In genomic region chrX:81377329-81377728, GRCh38 we compare ENCODE assay signal across 8 cellular contexts.
DNase-seq lines count a peak whose midpoint lies in the region; ATAC-seq and TF ChIP-seq lines count a peak whose summit lies in the region.

No MANE protein-coding gene starts in this region.

- no peak overlapping the region for H2BK15ac ChIP-seq in mesenchymal stem cell (ENCODE audit: low read depth, poor library complexity, severe bottlenecking)

- in situ Hi-C loops in brain microvascular endothelial cell (cut with HindIII; ENCODE audit: low pct_ligation_motif_present, low sequenced_read_pairs) = no loop called here

- no peaks in the 10 kb centered on the region for H3K79me1 ChIP-seq in mesenchymal stem cell (replicated peaks; ENCODE audit: low read length, poor library complexity, severe bottlenecking)

- no peak overlapping the region for H3K18ac ChIP-seq in mesenchymal stem cell (ENCODE audit: low read depth in 1 of 2, low read length in 2 of 2)

- H2AK5ac ChIP-seq in mesenchymal stem cell (ENCODE audit: low read length, severe bottlenecking) = no peak overlapping the region

- no peaks in the 10 kb centered on the region for H3K9me3 Mint-ChIP-seq in HFFc6

- ATAC-seq in GM18498 (IDR thresholded peaks at IDR 0.05; ENCODE audit: unreplicated experiment) (no peak), GM19467 (IDR thresholded peaks at IDR 0.05; ENCODE audit: unreplicated experiment) (no peak)

- no peak overlapping the region for H3K14ac ChIP-seq in mesenchymal stem cell (ENCODE audit: low read length in 2 of 2)

- H2BK5ac ChIP-seq in mesenchymal stem cell (ENCODE audit: low read depth, low read length, poor library complexity, severe bottlenecking) = no peak overlapping the region

- TF ChIP-seq CTCF in HFFc6 (IDR thresholded peaks at IDR 0.05) (peak; percentile 78), brain microvascular endothelial cell (IDR thresholded peaks at IDR 0.05; ENCODE audit: low read depth, low read length, missing control alignments) (peak; percentile 40)

- H3K9ac ChIP-seq in mesenchymal stem cell (ENCODE audit: low read length) = no peak overlapping the region

- no peak overlapping the region for H3K27ac ChIP-seq in brain microvascular endothelial cell
- no peak overlapping the region for H3K27ac ChIP-seq in mesenchymal stem cell (ENCODE audit: low read length, poor library complexity, severe bottlenecking)

- H3K36me3 ChIP-seq in brain microvascular endothelial cell (replicated peaks) (no peaks in the 10 kb centered on the region), mesenchymal stem cell (ENCODE audit: control insufficient read depth in 1 of 2, insufficient read depth in 2 of 2, low read depth in 1 of 2, low read length in 2 of 2) (no peaks in the 10 kb centered on the region)

- no peak overlapping the region for H3K4ac ChIP-seq in mesenchymal stem cell (ENCODE audit: low read depth in 1 of 2, low read length in 2 of 2)

- DNase-seq in COLO829 (ENCODE audit: low spot score) (peak; percentile 7), HFFc6 (peak; percentile 7), brain microvascular endothelial cell (peak; percentile 3), mesenchymal stem cell (peak; percentile 20), LoVo (ENCODE audit: low spot score) (no peak)
- DNase-seq in activated CD4-positive, alpha-beta T cell treated with anti-CD3 and anti-CD28 coated beads for 4 hours = no peak

- H3K4me2 ChIP-seq in mesenchymal stem cell (ENCODE audit: low read length, poor library complexity, severe bottlenecking) = no peak overlapping the region

- H4K8ac ChIP-seq in mesenchymal stem cell (ENCODE audit: low read length) = no peak overlapping the region

- no peak overlapping the region for H3K4me3 ChIP-seq in brain microvascular endothelial cell (ENCODE audit: low read depth, low read length)
- no peak overlapping the region for H3K4me3 ChIP-seq in mesenchymal stem cell (ENCODE audit: insufficient read depth in 1 of 2, low read depth in 1 of 2, low read length in 2 of 2)

- peaks cover 2% of the 10 kb centered on the region; the same call in 1 of the 2 replicates for H3K27me3 Mint-ChIP-seq in HFFc6 (ENCODE audit: insufficient read depth)

- no peak overlapping the region for H2BK12ac ChIP-seq in mesenchymal stem cell (ENCODE audit: low read length in 2 of 2)

- 0 out of 2 replicates have a peak, but pooled peaks cover 5% of the 10 kb centered on the region for H3K4me1 Mint-ChIP-seq in HFFc6 (ENCODE audit: low read depth)

- no peaks in the 10 kb centered on the region for H3K9me3 ChIP-seq in mesenchymal stem cell (ENCODE audit: control insufficient read depth, low read length)

- H3K27me3 ChIP-seq in brain microvascular endothelial cell (replicated peaks) (no peaks in the 10 kb centered on the region), mesenchymal stem cell (ENCODE audit: control insufficient read depth in 1 of 2, insufficient read depth in 1 of 2, low read length in 2 of 2) (peaks cover 0 to 3% of the 10 kb centered on the region in 2 experiments)

- no peak overlapping the region for H3K27ac Mint-ChIP-seq in HFFc6

- H3K4me3 Mint-ChIP-seq in HFFc6 = no peak overlapping the region

- no peak overlapping the region for H4K91ac ChIP-seq in mesenchymal stem cell (ENCODE audit: low read length)

- H2BK120ac ChIP-seq in mesenchymal stem cell (ENCODE audit: low read depth, low read length) = no peak overlapping the region

- WGBS in mesenchymal stem cell = no CpG with 5 or more reads among the region's 2 CpGs

- H3K36me3 Mint-ChIP-seq in HFFc6 (ENCODE audit: low read depth) = no peaks in the 10 kb centered on the region

- no peak overlapping the region for H3K23ac ChIP-seq in mesenchymal stem cell (ENCODE audit: low read length in 2 of 2)

- H2AFZ ChIP-seq in mesenchymal stem cell (ENCODE audit: low read depth, low read length) = no peak overlapping the region

- no peaks in the 10 kb centered on the region for H3K4me1 ChIP-seq in mesenchymal stem cell (ENCODE audit: control insufficient read depth, insufficient read depth, low read depth, low read length)

Comparison
In these comparisons a context has a peak if more than half of its experiments do, and no peak if none do; other contexts are left out.
1. DNase-seq: peak in COLO829 (single experiment), HFFc6 (single experiment), brain microvascular endothelial cell (single experiment) and mesenchymal stem cell (single experiment); none in LoVo (single experiment) and activated CD4-positive, alpha-beta T cell treated with anti-CD3 and anti-CD28 coated beads for 4 hours (0 of 2).